ENCODE assay signal across 1 cellular context in the genomic region with DNA sequence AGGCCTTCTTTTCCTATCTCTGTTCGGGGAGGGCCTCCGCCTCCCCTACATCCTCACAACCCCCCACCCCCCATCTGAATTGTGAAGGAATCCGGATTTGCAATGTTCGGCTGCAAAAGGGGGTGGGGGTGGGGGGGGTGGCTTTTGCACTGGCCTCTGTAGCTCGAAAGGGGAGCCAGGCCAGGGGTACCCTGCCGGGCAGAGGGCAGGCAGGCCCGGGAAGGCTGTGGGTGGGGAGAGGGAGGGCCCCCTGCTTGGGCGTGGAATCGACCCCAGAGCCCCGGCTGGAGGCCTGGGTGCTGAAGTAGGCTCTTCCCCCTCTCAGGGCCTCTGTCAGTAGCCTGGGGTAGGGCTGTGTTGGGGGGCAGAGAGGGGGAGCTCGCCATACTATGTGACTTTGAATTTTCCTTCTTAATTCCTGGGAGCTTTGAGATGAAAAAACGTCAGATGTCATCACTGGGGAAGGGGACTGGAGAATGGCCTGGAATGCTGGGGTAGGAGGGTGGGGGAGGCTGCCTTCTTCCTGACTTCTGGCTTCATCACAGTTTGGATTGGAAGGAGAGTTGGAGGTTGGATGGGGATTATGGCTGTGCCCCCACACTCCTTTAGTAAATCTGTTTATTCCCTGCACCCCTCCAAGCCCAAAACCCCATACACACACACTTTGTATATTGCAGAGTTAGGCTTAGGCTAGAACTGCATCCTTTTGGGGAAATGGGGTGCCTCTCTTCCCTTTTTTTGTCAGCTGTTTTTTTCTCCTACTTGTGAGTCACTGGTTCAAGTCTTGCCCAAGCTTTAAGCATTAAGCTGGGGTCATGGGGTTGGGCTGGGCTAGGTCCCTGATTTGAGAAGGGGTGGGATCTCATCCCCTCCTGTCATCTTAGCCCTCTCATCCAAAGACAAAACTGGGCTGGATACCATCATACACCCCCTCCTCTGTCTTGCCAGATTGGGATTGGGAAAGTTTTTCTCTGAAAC.
TF ChIP-seq lines count a peak whose summit lies in the region.

No MANE protein-coding gene starts in this region.

TF ChIP-seq in K562, 482 proteins besides CTCF, POLR2A, EP300 and RAD21:
- TF ChIP-seq ZNF384 (IDR thresholded peaks at IDR 0.05; ENCODE audit: low read depth, low read length) = peak; percentile 47; the same call in 1 of the 2 replicates
- TF ChIP-seq, protein P1, sequence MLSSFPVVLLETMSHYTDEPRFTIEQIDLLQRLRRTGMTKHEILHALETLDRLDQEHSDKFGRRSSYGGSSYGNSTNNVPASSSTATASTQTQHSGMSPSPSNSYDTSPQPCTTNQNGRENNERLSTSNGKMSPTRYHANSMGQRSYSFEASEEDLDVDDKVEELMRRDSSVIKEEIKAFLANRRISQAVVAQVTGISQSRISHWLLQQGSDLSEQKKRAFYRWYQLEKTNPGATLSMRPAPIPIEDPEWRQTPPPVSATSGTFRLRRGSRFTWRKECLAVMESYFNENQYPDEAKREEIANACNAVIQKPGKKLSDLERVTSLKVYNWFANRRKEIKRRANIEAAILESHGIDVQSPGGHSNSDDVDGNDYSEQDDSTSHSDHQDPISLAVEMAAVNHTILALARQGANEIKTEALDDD (IDR thresholded peaks at IDR 0.05) = no peak
- TF ChIP-seq KDM2B (CRISPR knock-in tag; IDR thresholded peaks at IDR 0.05) = no peak
- TF ChIP-seq SMC3 (conservative IDR thresholded peaks at IDR 0.05; ENCODE audit: insufficient read depth, low read depth, low read length) = no peak
- no peak for TF ChIP-seq NELFE (IDR thresholded peaks at IDR 0.05; ENCODE audit: insufficient read depth, insufficient read length)
- TF ChIP-seq SPI1 (IDR thresholded peaks at IDR 0.05; ENCODE audit: borderline replicate concordance, low read depth, low read length) = 0 out of 2 replicates have a peak, but pooled peaks have one; percentile 39
